ENCODE assay signal across 8 cellular contexts in genomic region chr17:59105852-59106462, GRCh38. TPM values are rescaled to one million over a fixed set of nuclear protein-coding genes. Genes with fewer than 3 reads are reported as not detected.
A peak's percentile ranks its signal among the peaks of the same experiment; 100 is the strongest.
DNase-seq lines count a peak whose midpoint lies in the region; ATAC-seq and TF ChIP-seq lines count a peak whose summit lies in the region.

No MANE protein-coding gene starts in this region.

- peak overlapping the region; percentile 89 for H2AFZ ChIP-seq in PC-9

- peaks cover 16% of the 10 kb centered on the region for H3K4me1 Mint-ChIP-seq in activated T-helper 17 cell treated with anti-CD3 and anti-CD28 coated beads, Interleukin-2, amount 50 U/mL, for 72 hours
- peaks cover 24 to 34% of the 10 kb centered on the region in 2 donors for H3K4me1 Mint-ChIP-seq in natural killer cell treated with Interleukin-12 subunit alpha and Interleukin-12 subunit beta and Interleukin-15 and Interleukin-18, amount 100 ng/mL, for 72 hours (ENCODE audit: low read depth in 2 of 2)

- intact Hi-C loops in PC-9 (cut with micrococcal nuclease; ENCODE audit: unreplicated experiment) = loop anchor here (1.0 to 2.0 kb wide), 3 partner anchors 13 to 587 kb away; partner anchors contain the start of genes PRR11 and SKA2

- H3K4me3 Mint-ChIP-seq in activated T-helper 17 cell treated with anti-CD3 and anti-CD28 coated beads, Interleukin-2, amount 50 U/mL, for 72 hours = peak overlapping the region; percentile 96
- H3K4me3 Mint-ChIP-seq in natural killer cell treated with Interleukin-12 subunit alpha and Interleukin-12 subunit beta and Interleukin-15 and Interleukin-18, amount 100 ng/mL, for 72 hours = peak overlapping the region; percentile 79

- H3K27me3 ChIP-seq in PC-9 (ENCODE audit: insufficient read depth, low read depth) = no peaks in the 10 kb centered on the region

- no peaks in the 10 kb centered on the region for H3K9me3 Mint-ChIP-seq in activated T-helper 17 cell treated with anti-CD3 and anti-CD28 coated beads, Interleukin-2, amount 50 U/mL, for 72 hours
- no peaks in the 10 kb centered on the region for H3K9me3 Mint-ChIP-seq in natural killer cell treated with Interleukin-12 subunit alpha and Interleukin-12 subunit beta and Interleukin-15 and Interleukin-18, amount 100 ng/mL, for 72 hours

- DNase-seq in AG09309 (ENCODE audit: low read depth) = no peak
- DNase-seq in PC-9 = peak; percentile 47 to 59
- DNase-seq in fibroblast of peridontal ligament (ENCODE audit: extremely low read depth) = peak; percentile 29
- DNase-seq in natural killer cell treated with Interleukin-12 subunit alpha and Interleukin-12 subunit beta and Interleukin-15 and Interleukin-18, amount 100 ng/mL, for 72 hours (ENCODE audit: low spot score) = peak; percentile 64
- DNase-seq in stimulated activated naive CD8-positive, alpha-beta T cell treated with anti-CD3 and anti-CD28 coated beads, Interleukin-15, Interleukin-2, amounts not matched to agents 100 U/mL and 50 U/mL, for 24 hours = peak; percentile 74

- H3K79me2 ChIP-seq in PC-9 (ENCODE audit: low read depth) = peaks cover 48% of the 10 kb centered on the region

- H3K36me3 ChIP-seq in PC-9 (ENCODE audit: low read depth) = no peaks in the 10 kb centered on the region

- no peak for TF ChIP-seq CTCF in AG09309 (IDR thresholded peaks at IDR 0.05; ENCODE audit: control insufficient read depth, insufficient read depth, low read depth, low read length, missing control alignments)
- no peak for TF ChIP-seq CTCF in PC-9 (conservative IDR thresholded peaks at IDR 0.05)

- no peaks in the 10 kb centered on the region; the same call in 1 of the 2 replicates for H3K9me3 ChIP-seq in PC-9 (ENCODE audit: insufficient read depth, low read depth)

- POLR2A ChIA-PET in PC-9 (lab: Charles Lee; ENCODE audit: unreplicated experiment) = interaction anchor here (0.6 to 0.7 kb wide), 3 partner anchors 52 to 859 kb away, joined by 3 to 5 read pairs (median 3); partner anchors contain the start of gene RNFT1

- peak overlapping the region; percentile 62 for H3K27ac ChIP-seq in PC-9

- H3K4me3 ChIP-seq in AG09309 (ENCODE audit: control insufficient read depth, low read depth, low read length) (peak overlapping the region; percentile 95), PC-9 (peak overlapping the region; percentile 73)

- H3F3A ChIP-seq in PC-9 (ENCODE audit: insufficient read depth, low read depth) = peaks cover 19% of the 10 kb centered on the region; the same call in 1 of the 2 replicates

- H3K4me2 ChIP-seq in PC-9 = peak overlapping the region; percentile 81

- peak; percentile 21 for ATAC-seq in GM19351 (IDR thresholded peaks at IDR 0.05; ENCODE audit: unreplicated experiment)
- ATAC-seq in HG03460 (IDR thresholded peaks at IDR 0.05; ENCODE audit: unreplicated experiment) = peak; percentile 39
- ATAC-seq in activated T-helper 17 cell treated with anti-CD3 and anti-CD28 coated beads, Interleukin-2, amount 50 U/mL, for 72 hours (replicated peaks) = peak; percentile 47
- peak; percentile 52 to 59 for ATAC-seq in natural killer cell treated with Interleukin-12 subunit alpha and Interleukin-12 subunit beta and Interleukin-15 and Interleukin-18, amount 100 ng/mL, for 72 hours
- peak; percentile 40 for ATAC-seq in stimulated activated naive CD8-positive, alpha-beta T cell treated with anti-CD3 and anti-CD28 coated beads, Interleukin-15, Interleukin-2, amounts not matched to agents 100 U/mL and 50 U/mL, for 24 hours

- CTCF ChIA-PET in PC-9 (lab: Charles Lee) = no interaction called here

- H3K27me3 Mint-ChIP-seq in activated T-helper 17 cell treated with anti-CD3 and anti-CD28 coated beads, Interleukin-2, amount 50 U/mL, for 72 hours = no peaks in the 10 kb centered on the region
- H3K27me3 Mint-ChIP-seq in natural killer cell treated with Interleukin-12 subunit alpha and Interleukin-12 subunit beta and Interleukin-15 and Interleukin-18, amount 100 ng/mL, for 72 hours = no peaks in the 10 kb centered on the region

- H3K9me2 ChIP-seq in PC-9 (ENCODE audit: insufficient read depth) = no peaks in the 10 kb centered on the region

- BruUV-seq in PC-9 (replicated peaks; lab: Mats Ljungman, UMichigan) = no TSS peak

- H3K27ac Mint-ChIP-seq in activated T-helper 17 cell treated with anti-CD3 and anti-CD28 coated beads, Interleukin-2, amount 50 U/mL, for 72 hours = peak overlapping the region; percentile 95
- peak overlapping the region; percentile 90 to 97 for H3K27ac Mint-ChIP-seq in natural killer cell treated with Interleukin-12 subunit alpha and Interleukin-12 subunit beta and Interleukin-15 and Interleukin-18, amount 100 ng/mL, for 72 hours

- peaks cover 9% of the 10 kb centered on the region; the same call in 1 of the 2 replicates for H4K20me1 ChIP-seq in PC-9 (ENCODE audit: insufficient read depth)

- peaks cover 64% of the 10 kb centered on the region for H3K36me3 Mint-ChIP-seq in activated T-helper 17 cell treated with anti-CD3 and anti-CD28 coated beads, Interleukin-2, amount 50 U/mL, for 72 hours (ENCODE audit: low read depth)
- H3K36me3 Mint-ChIP-seq in natural killer cell treated with Interleukin-12 subunit alpha and Interleukin-12 subunit beta and Interleukin-15 and Interleukin-18, amount 100 ng/mL, for 72 hours = peaks cover 11% of the 10 kb centered on the region

- H3K4me1 ChIP-seq in PC-9 (replicated peaks; ENCODE audit: insufficient read depth) = peaks cover 26% of the 10 kb centered on the region

RNA-seq across cellular contexts. Expression of gene TRIM37, which starts 0.7 kb away (rescaled TPM):
- 21.6 and 24.6 TPM in 2 replicates for total RNA-seq in PC-9 (2021)
- total RNA-seq in activated T-helper 17 cell treated with anti-CD3 and anti-CD28 coated beads, Interleukin-2, amount 50 U/mL, for 72 hours = 10 to 100 TPM; 20.9 to 26.8 TPM
- 10 to 100 TPM; 20.8 to 46.3 TPM for total RNA-seq in natural killer cell treated with Interleukin-12 subunit alpha and Interleukin-12 subunit beta and Interleukin-15 and Interleukin-18, amount 100 ng/mL, for 72 hours

RNA-seq across cellular contexts. Expression of gene SKA2, which starts 49.0 kb away (rescaled TPM):
- total RNA-seq in PC-9 (2021) = 48.9 and 65.6 TPM in 2 replicates
- 10 to 100 TPM; 58.3 to 83.9 TPM for total RNA-seq in activated T-helper 17 cell treated with anti-CD3 and anti-CD28 coated beads, Interleukin-2, amount 50 U/mL, for 72 hours
- total RNA-seq in natural killer cell treated with Interleukin-12 subunit alpha and Interleukin-12 subunit beta and Interleukin-15 and Interleukin-18, amount 100 ng/mL, for 72 hours = 10 to 100 TPM; 61.7 to 64.0 TPM

RNA-seq across cellular contexts. Expression of gene PRR11, which starts 49.6 kb away (rescaled TPM):
- 87.9 and 109 TPM in 2 replicates for total RNA-seq in PC-9 (2021)
- total RNA-seq in activated T-helper 17 cell treated with anti-CD3 and anti-CD28 coated beads, Interleukin-2, amount 50 U/mL, for 72 hours = 10 to 100 TPM; 74.5 to 76.9 TPM
- 10 to 100 TPM; 34.8 to 55.5 TPM for total RNA-seq in natural killer cell treated with Interleukin-12 subunit alpha and Interleukin-12 subunit beta and Interleukin-15 and Interleukin-18, amount 100 ng/mL, for 72 hours
